Comparison of ENCODE assay signal across 13 cellular contexts in genomic region chr1:246705368-246705767, GRCh38. TPM values are rescaled to one million over a fixed set of nuclear protein-coding genes. Genes with fewer than 3 reads are reported as not detected.
DNase-seq lines count a peak whose midpoint lies in the region; TF ChIP-seq lines count a peak whose summit lies in the region.
"Had no signal": no experiment of that assay in that cellular context is flagged by ENCODE, and none has a peak within 500 bp of the region (broad histone marks: within the 10 kb centered on the region; RNA-seq: fewer than 3 reads in every experiment).

No MANE protein-coding gene starts in this region.

- no peaks in the 10 kb centered on the region for H3K9me3 ChIP-seq in neutrophil
- no peaks in the 10 kb centered on the region for H3K9me3 ChIP-seq in adrenal gland (replicated peaks in 1 of 3)
- H3K9me3 ChIP-seq: Caco-2 had no signal

- intact Hi-C loops in adrenal gland (cut with DNase I) = no loop called here

- H3K36me3 ChIP-seq in BJ (ENCODE audit: control insufficient read depth, insufficient read depth, low read length) (no peaks in the 10 kb centered on the region), neutrophil (no peaks in the 10 kb centered on the region), adrenal gland (replicated peaks in 1 of 2) (no peaks in the 10 kb centered on the region)

- H3K27me3 ChIP-seq in BJ (ENCODE audit: control insufficient read depth, insufficient read depth, low read length) (no peaks in the 10 kb centered on the region), neutrophil (no peaks in the 10 kb centered on the region), adrenal gland (no peaks in the 10 kb centered on the region)

- H3K4me3 ChIP-seq in BJ (ENCODE audit: low read depth, low read length) (no peak overlapping the region), neutrophil (ENCODE audit: low read depth in 1 of 2, low read length in 1 of 2) (no peak overlapping the region), adrenal gland (no peak overlapping the region)

- H3K36me3 Mint-ChIP-seq in chondrocyte (ENCODE audit: low read depth) = no peaks in the 10 kb centered on the region

- DNase-seq in BJ (ENCODE audit: low read depth) (peak; percentile 98), LoVo (ENCODE audit: low spot score) (peak; percentile 64), chondrocyte (ENCODE audit: low spot score) (no peak), adrenal gland (no peak), foreskin melanocyte (no peak), GOT3 (lab: John Stamatoyannopoulos, UW) (no peak)
- DNase-seq in stimulated activated CD4-positive, alpha-beta T cell treated with anti-CD3 and anti-CD28 coated beads, Interleukin-4, amount 100 ng/mL, for 4 hours = no peak
- DNase-seq: activated CD8-positive, alpha-beta memory T cell treated with anti-CD3 and anti-CD28 coated beads, Interleukin-2, amount 50 U/mL, for 4 hours; amygdala; Caco-2; KBM-7; naive thymus-derived CD8-positive, alpha-beta T cell had no signal

- 63 to 76% (median 71%) methylated on average over 3 of the region's 3 CpGs for WGBS in adrenal gland, 4 donors

- peak overlapping the region; percentile 93 for H3K27ac Mint-ChIP-seq in chondrocyte (ENCODE audit: unreplicated experiment)
- H3K27ac Mint-ChIP-seq: naive thymus-derived CD8-positive, alpha-beta T cell had no signal

- H3K27ac ChIP-seq in neutrophil = peak overlapping the region; percentile 63
- H3K27ac ChIP-seq in adrenal gland = no peak overlapping the region

- H3K4me1 Mint-ChIP-seq in chondrocyte (ENCODE audit: low read depth) = peaks cover 37% of the 10 kb centered on the region

- H3K9me3 Mint-ChIP-seq in chondrocyte (ENCODE audit: low read depth) = peaks cover 6% of the 10 kb centered on the region

- CTCF ChIA-PET in BJ (lab: Yijun Ruan, JAX) = no interaction called here

- TF ChIP-seq CTCF in BJ (IDR thresholded peaks at IDR 0.05; ENCODE audit: insufficient read depth, low read depth, low read length) = no peak
- TF ChIP-seq CTCF in chondrocyte (IDR thresholded peaks at IDR 0.05) = no peak
- no peak for TF ChIP-seq CTCF in neutrophil (IDR thresholded peaks at IDR 0.05)
- TF ChIP-seq CTCF in adrenal gland (IDR thresholded peaks at IDR 0.05) = no peak

- POLR2A ChIA-PET in BJ (lab: Charles Lee) = no interaction called here

- peaks cover 76 to 79% of the 10 kb centered on the region in 2 experiments for H3K4me1 ChIP-seq in neutrophil (ENCODE audit: control insufficient read depth in 1 of 2, insufficient read depth in 1 of 2, low read depth in 1 of 2, low read length in 1 of 2)
- H3K4me1 ChIP-seq in adrenal gland (replicated peaks in 1 of 2) = no peaks in the 10 kb centered on the region

- no peaks in the 10 kb centered on the region for H3K27me3 Mint-ChIP-seq in chondrocyte (ENCODE audit: low read depth)

- peak overlapping the region; percentile 0 for H3K4me3 Mint-ChIP-seq in chondrocyte (ENCODE audit: unreplicated experiment)
- H3K4me3 Mint-ChIP-seq: naive thymus-derived CD8-positive, alpha-beta T cell had no signal

- no peak for TF ChIP-seq POLR2A in adrenal gland (IDR thresholded peaks at IDR 0.05)

RNA-seq across cellular contexts. Expression of gene SCCPDH, which starts 18.8 kb away (rescaled TPM):
- 21.1 and 33.9 TPM in 2 replicates for polyA plus RNA-seq in BJ (2011; rRNA removed)
- 8.2 and 11.2 TPM in 2 replicates for polyA minus RNA-seq in BJ (2011; rRNA and poly(A)+ RNA removed)
- total RNA-seq in chondrocyte = 33.5 to 39.4 TPM (median 33.5 TPM) in 3 replicates
- total RNA-seq in adrenal gland = 100 to 1,000 TPM in 1 of 8 donors, 10 to 100 TPM in 7; 34.2 to 108 (median 60.7) TPM
- 100 to 1,000 TPM in 1 of 3 donors, 10 to 100 TPM in 2; 12.0 to 116 (median 27.6) TPM for polyA plus RNA-seq in adrenal gland

Comparison
In these comparisons a context has a peak if more than half of its experiments do, and no peak if none do; other contexts are left out.
1. DNase-seq: peak in BJ (single experiment) and LoVo (single experiment); none in chondrocyte (single experiment), adrenal gland (0 of 7), foreskin melanocyte (single experiment), stimulated activated CD4-positive, alpha-beta T cell treated with anti-CD3 and anti-CD28 coated beads, Interleukin-4, amount 100 ng/mL, for 4 hours (0 of 2) and GOT3 (single experiment).